Comparison of ENCODE assay signal across 1 cellular context in the genomic region with DNA sequence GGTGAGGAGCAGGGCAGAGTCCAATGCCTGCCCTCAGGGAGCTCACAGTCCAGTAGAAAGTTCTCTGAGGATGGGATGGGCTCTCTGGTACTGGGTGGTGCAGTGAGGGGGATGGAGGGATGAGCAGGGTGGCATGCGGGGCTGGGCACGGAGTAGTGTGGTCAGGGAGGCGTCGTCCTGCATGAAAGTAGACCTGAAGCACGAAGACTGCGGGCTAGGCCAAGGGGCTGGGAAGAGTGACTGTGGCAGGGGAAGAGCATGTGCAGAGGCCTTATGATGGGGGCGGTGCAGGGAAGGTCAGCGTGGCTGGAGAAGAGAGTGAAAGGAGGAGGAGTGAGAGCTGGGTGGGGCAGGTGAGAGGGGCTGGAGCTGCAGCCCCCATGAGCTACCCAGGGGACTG.
TF ChIP-seq lines count a peak whose summit lies in the region.

No MANE protein-coding gene starts in this region.

TF ChIP-seq in HCT116, 20 proteins besides CTCF, POLR2A, EP300 and RAD21 (continued from another document):
- TF ChIP-seq REST (IDR thresholded peaks at IDR 0.05; ENCODE audit: low read depth) = no peak
- no peak for TF ChIP-seq YY1 (IDR thresholded peaks at IDR 0.05; ENCODE audit: extremely low read depth, insufficient replicate concordance, low read depth, low read length)
- no peak for TF ChIP-seq CBX3 (IDR thresholded peaks at IDR 0.05; ENCODE audit: low read depth)
- TF ChIP-seq, protein P1, sequence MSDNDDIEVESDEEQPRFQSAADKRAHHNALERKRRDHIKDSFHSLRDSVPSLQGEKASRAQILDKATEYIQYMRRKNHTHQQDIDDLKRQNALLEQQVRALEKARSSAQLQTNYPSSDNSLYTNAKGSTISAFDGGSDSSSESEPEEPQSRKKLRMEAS (IDR thresholded peaks at IDR 0.05) = no peak
- TF ChIP-seq, protein P2, sequence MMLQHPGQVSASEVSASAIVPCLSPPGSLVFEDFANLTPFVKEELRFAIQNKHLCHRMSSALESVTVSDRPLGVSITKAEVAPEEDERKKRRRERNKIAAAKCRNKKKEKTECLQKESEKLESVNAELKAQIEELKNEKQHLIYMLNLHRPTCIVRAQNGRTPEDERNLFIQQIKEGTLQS (IDR thresholded peaks at IDR 0.05) = no peak
- no peak for TF ChIP-seq ZNF274 (IDR thresholded peaks at IDR 0.05; ENCODE audit: low read depth, low read length)
- no peak for TF ChIP-seq SRF (IDR thresholded peaks at IDR 0.05; ENCODE audit: low read depth)
- TF ChIP-seq, protein P3, sequence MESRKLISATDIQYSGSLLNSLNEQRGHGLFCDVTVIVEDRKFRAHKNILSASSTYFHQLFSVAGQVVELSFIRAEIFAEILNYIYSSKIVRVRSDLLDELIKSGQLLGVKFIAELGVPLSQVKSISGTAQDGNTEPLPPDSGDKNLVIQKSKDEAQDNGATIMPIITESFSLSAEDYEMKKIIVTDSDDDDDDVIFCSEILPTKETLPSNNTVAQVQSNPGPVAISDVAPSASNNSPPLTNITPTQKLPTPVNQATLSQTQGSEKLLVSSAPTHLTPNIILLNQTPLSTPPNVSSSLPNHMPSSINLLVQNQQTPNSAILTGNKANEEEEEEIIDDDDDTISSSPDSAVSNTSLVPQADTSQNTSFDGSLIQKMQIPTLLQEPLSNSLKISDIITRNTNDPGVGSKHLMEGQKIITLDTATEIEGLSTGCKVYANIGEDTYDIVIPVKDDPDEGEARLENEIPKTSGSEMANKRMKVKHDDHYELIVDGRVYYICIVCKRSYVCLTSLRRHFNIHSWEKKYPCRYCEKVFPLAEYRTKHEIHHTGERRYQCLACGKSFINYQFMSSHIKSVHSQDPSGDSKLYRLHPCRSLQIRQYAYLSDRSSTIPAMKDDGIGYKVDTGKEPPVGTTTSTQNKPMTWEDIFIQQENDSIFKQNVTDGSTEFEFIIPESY (IDR thresholded peaks at IDR 0.05; ENCODE audit: extremely low read depth, insufficient replicate concordance, low read length) = no peak
- TF ChIP-seq JUND (IDR thresholded peaks at IDR 0.05) = no peak
- TF ChIP-seq ZFX (IDR thresholded peaks at IDR 0.05) = no peak
- no peak for TF ChIP-seq SP1 (IDR thresholded peaks at IDR 0.05; ENCODE audit: low read depth)
